Comparison of ENCODE assay signal across 1 cellular context in the genomic region with DNA sequence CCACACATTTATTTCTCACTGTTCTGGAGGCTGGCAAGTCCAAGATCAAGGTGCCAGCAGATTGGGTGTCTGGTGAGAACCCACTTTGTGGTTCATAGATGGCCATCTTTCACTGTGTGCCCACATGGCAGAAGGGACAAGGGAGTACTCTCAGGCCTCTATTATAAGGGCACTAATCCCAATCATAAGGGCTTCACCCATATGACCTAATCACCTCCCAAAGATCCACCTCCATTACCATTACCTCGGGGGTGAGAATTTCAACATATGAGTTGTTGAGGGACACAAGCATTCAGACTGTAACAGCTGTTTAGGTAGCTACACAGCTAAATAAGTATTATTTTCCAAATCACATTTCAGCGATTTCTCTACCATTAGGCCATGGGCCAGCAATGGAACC.
TF ChIP-seq lines count a peak whose summit lies in the region.

No MANE protein-coding gene starts in this region.

TF ChIP-seq in H1, 55 proteins besides CTCF, POLR2A, EP300 and RAD21:
- TF ChIP-seq, protein P1, sequence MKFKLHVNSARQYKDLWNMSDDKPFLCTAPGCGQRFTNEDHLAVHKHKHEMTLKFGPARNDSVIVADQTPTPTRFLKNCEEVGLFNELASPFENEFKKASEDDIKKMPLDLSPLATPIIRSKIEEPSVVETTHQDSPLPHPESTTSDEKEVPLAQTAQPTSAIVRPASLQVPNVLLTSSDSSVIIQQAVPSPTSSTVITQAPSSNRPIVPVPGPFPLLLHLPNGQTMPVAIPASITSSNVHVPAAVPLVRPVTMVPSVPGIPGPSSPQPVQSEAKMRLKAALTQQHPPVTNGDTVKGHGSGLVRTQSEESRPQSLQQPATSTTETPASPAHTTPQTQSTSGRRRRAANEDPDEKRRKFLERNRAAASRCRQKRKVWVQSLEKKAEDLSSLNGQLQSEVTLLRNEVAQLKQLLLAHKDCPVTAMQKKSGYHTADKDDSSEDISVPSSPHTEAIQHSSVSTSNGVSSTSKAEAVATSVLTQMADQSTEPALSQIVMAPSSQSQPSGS (IDR thresholded peaks at IDR 0.05; ENCODE audit: low read length): no peak
- TF ChIP-seq MAFK (IDR thresholded peaks at IDR 0.05; ENCODE audit: low read depth, low read length): no peak
- no peak for TF ChIP-seq CEBPB (IDR thresholded peaks at IDR 0.05; ENCODE audit: low read depth, low read length)
- TF ChIP-seq SP4 (IDR thresholded peaks at IDR 0.05; ENCODE audit: low read length): no peak
- TF ChIP-seq KDM4A (IDR thresholded peaks at IDR 0.05; ENCODE audit: low read depth, low read length, severe bottlenecking): no peak
- no peak for TF ChIP-seq KDM5A (IDR thresholded peaks at IDR 0.05; ENCODE audit: low read length)
- TF ChIP-seq POLR2AphosphoS5 (IDR thresholded peaks at IDR 0.05; ENCODE audit: low read depth, low read length): no peak
- TF ChIP-seq SP2 (IDR thresholded peaks at IDR 0.05; ENCODE audit: low read length): no peak
- TF ChIP-seq TBP (IDR thresholded peaks at IDR 0.05; ENCODE audit: low read depth, low read length): no peak
- no peak for TF ChIP-seq TEAD4 (IDR thresholded peaks at IDR 0.05; ENCODE audit: low read depth, low read length)
- TF ChIP-seq FOSL1 (IDR thresholded peaks at IDR 0.05; ENCODE audit: insufficient read depth, low read depth, low read length): no peak
- TF ChIP-seq HDAC2 (IDR thresholded peaks at IDR 0.05; ENCODE audit: borderline replicate concordance in 1 of 2, low read depth in 2 of 2, low read length in 2 of 2): no peak
